In the genomic region with DNA sequence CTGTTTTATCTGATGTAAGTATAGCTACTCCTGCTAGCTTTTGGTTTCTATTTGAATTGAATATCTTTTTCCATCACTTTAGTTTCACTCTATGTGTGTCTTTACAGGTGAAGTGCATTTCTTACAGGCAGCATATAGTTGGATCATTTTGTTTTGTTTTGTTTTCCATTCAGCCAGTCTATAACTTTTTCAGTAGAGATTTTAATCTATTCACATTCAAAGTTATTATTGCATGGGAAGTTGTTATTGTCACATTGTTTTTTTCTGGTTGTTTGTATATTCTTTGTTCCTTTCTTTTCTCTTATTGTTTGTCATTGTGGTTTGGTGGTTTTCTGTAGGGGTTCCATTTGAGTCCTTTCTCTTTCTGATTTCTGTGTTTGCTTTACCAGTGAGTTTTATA, we compare ENCODE assay signal across 15 cellular contexts.
A peak's percentile ranks its signal among the peaks of the same experiment; 100 is the strongest.
DNase-seq lines count a peak whose midpoint lies in the region; ATAC-seq lines count a peak whose summit lies in the region.
"Had no signal": no experiment of that assay in that cellular context is flagged by ENCODE, and none has a peak within 500 bp of the region (broad histone marks: within the 10 kb centered on the region; RNA-seq: fewer than 3 reads in every experiment).

No MANE protein-coding gene starts in this region.

- DNase-seq in NAMALWA (ENCODE audit: low spot score) = no peak
- no peak for DNase-seq in NCI-H345 treated with DMSO at 0.1 percent for 48 hours (lab: John Stamatoyannopoulos, UW; ENCODE audit: unreplicated experiment)
- no peak for DNase-seq in NCI-H82 (lab: John Stamatoyannopoulos, UW)
- DNase-seq in Right ventricle myocardium inferior (ENCODE audit: missing footprints) = no peak
- DNase-seq: activated T-cell treated with anti-CD3 and anti-CD28 coated beads, Interleukin-2, amount 50 U/mL, for 4 hours; AML-193; GM23248; NCI-H2171 treated with DMSO at 0.1 percent for 48 hours; posterior cingulate gyrus; stimulated activated CD4-positive, alpha-beta T cell treated with anti-CD3 and anti-CD28 coated beads, Interleukin-4, amount 100 ng/mL, for 4 hours; substantia nigra had no signal

- intact Hi-C loops in Right ventricle myocardium inferior (cut with DNase I) = no loop called here

- ATAC-seq in GM18502 (IDR thresholded peaks at IDR 0.05; ENCODE audit: poor library complexity, unreplicated experiment) = peak; percentile 98
- ATAC-seq in GM19438 (IDR thresholded peaks at IDR 0.05; ENCODE audit: low read depth, unreplicated experiment) = peak; percentile 82
- ATAC-seq in HG02798 (IDR thresholded peaks at IDR 0.05; ENCODE audit: poor library complexity, unreplicated experiment) = peak; percentile 83
- peak; percentile 98 for ATAC-seq in HG03457 (IDR thresholded peaks at IDR 0.05; ENCODE audit: unreplicated experiment)
- no peak for ATAC-seq in Right ventricle myocardium inferior
